ENCODE assay signal across 17 cellular contexts in genomic region chr14:99125113-99125512, GRCh38.
DNase-seq lines count a peak whose midpoint lies in the region; ATAC-seq and TF ChIP-seq lines count a peak whose summit lies in the region.
"Had no signal": no experiment of that assay in that cellular context is flagged by ENCODE, and none has a peak within 500 bp of the region (broad histone marks: within the 10 kb centered on the region; RNA-seq: fewer than 3 reads in every experiment).

No MANE protein-coding gene starts in this region.

- no peak for ATAC-seq in activated CD8-positive, alpha-beta memory T cell treated with anti-CD3 and anti-CD28 coated beads, Interleukin-2, amount 10 ng/mL, durations not matched to agents 7 days and 5 days
- no peak for ATAC-seq in lung (ENCODE audit: insufficient read depth, low FRiP score)
- no peak for ATAC-seq in GM23338
- ATAC-seq in GM18868 (IDR thresholded peaks at IDR 0.05; ENCODE audit: unreplicated experiment), result no peak
- ATAC-seq: PC-3 had no signal

- 85 to 89% methylated on average over 10 of the region's 10 CpGs for WGBS in lung, 2 donors
- 74 to 77% methylated on average over 10 of the region's 10 CpGs for WGBS in thyroid gland, 2 donors

- TF ChIP-seq CTCF in lung (IDR thresholded peaks at IDR 0.05; ENCODE audit: control extremely low read depth, extremely low read depth), result no peak
- no peak for TF ChIP-seq CTCF in thyroid gland (IDR thresholded peaks at IDR 0.05)
- TF ChIP-seq CTCF in GM23338 (conservative IDR thresholded peaks at IDR 0.05; ENCODE audit: low read depth in 2 of 2), result no peak

- H3K79me2 ChIP-seq in GM23338 (replicated peaks; ENCODE audit: insufficient read depth), result no peaks in the 10 kb centered on the region

- no peak overlapping the region for H3K4me3 Mint-ChIP-seq in activated CD8-positive, alpha-beta memory T cell treated with anti-CD3 and anti-CD28 coated beads, Interleukin-2, amount 10 ng/mL, durations not matched to agents 7 days and 5 days
- no peak overlapping the region for H3K4me3 Mint-ChIP-seq in GM23338
- H3K4me3 Mint-ChIP-seq: HFFc6 had no signal

- H3K36me3 ChIP-seq in lung (ENCODE audit: control insufficient read depth in 2 of 2, insufficient read depth in 2 of 2, low read length in 2 of 2), result no peaks in the 10 kb centered on the region
- no peaks in the 10 kb centered on the region for H3K36me3 ChIP-seq in thyroid gland
- H3K36me3 ChIP-seq in GM23338 (ENCODE audit: insufficient read depth), result no peaks in the 10 kb centered on the region

- H3K4me1 Mint-ChIP-seq in activated CD8-positive, alpha-beta memory T cell treated with anti-CD3 and anti-CD28 coated beads, Interleukin-2, amount 10 ng/mL, durations not matched to agents 7 days and 5 days, result peaks cover 10% of the 10 kb centered on the region
- H3K4me1 Mint-ChIP-seq in GM23338, result peaks cover 17% of the 10 kb centered on the region

- no peaks in the 10 kb centered on the region for H3K9me3 Mint-ChIP-seq in activated CD8-positive, alpha-beta memory T cell treated with anti-CD3 and anti-CD28 coated beads, Interleukin-2, amount 10 ng/mL, durations not matched to agents 7 days and 5 days (ENCODE audit: low read depth)
- H3K9me3 Mint-ChIP-seq in GM23338, result no peaks in the 10 kb centered on the region

- H3K27me3 Mint-ChIP-seq in activated CD8-positive, alpha-beta memory T cell treated with anti-CD3 and anti-CD28 coated beads, Interleukin-2, amount 10 ng/mL, durations not matched to agents 7 days and 5 days, result no peaks in the 10 kb centered on the region
- H3K27me3 Mint-ChIP-seq in GM23338 (ENCODE audit: insufficient read depth, low read depth, poor library complexity), result peaks cover 5% of the 10 kb centered on the region

- H3K9me2 ChIP-seq in GM23338 (ENCODE audit: insufficient read depth), result no peaks in the 10 kb centered on the region

- no peak overlapping the region for H3K4me2 ChIP-seq in GM23338

- H3K9me3 ChIP-seq in lung (ENCODE audit: control insufficient read depth in 2 of 2, insufficient read depth in 1 of 2, low read length in 1 of 2) (no peaks in the 10 kb centered on the region), thyroid gland (no peaks in the 10 kb centered on the region)

- no peak for TF ChIP-seq POLR2A in thyroid gland (IDR thresholded peaks at IDR 0.05)

- no peak overlapping the region for H3K4me3 ChIP-seq in lung
- H3K4me3 ChIP-seq in thyroid gland (replicated peaks in 1 of 3), result no peak overlapping the region
- no peak overlapping the region for H3K4me3 ChIP-seq in GM23338

- H3F3A ChIP-seq in GM23338 (replicated peaks; ENCODE audit: low read depth), result no peaks in the 10 kb centered on the region

- no peaks in the 10 kb centered on the region for H3K36me3 Mint-ChIP-seq in activated CD8-positive, alpha-beta memory T cell treated with anti-CD3 and anti-CD28 coated beads, Interleukin-2, amount 10 ng/mL, durations not matched to agents 7 days and 5 days
- no peaks in the 10 kb centered on the region for H3K36me3 Mint-ChIP-seq in GM23338 (ENCODE audit: low read depth)

- no peaks in the 10 kb centered on the region for H3K27me3 ChIP-seq in lung (ENCODE audit: control insufficient read depth, insufficient read depth)
- H3K27me3 ChIP-seq in thyroid gland, result no peaks in the 10 kb centered on the region
- no peaks in the 10 kb centered on the region for H3K27me3 ChIP-seq in GM23338 (ENCODE audit: insufficient read depth)

- no peak overlapping the region for H3K27ac Mint-ChIP-seq in activated CD8-positive, alpha-beta memory T cell treated with anti-CD3 and anti-CD28 coated beads, Interleukin-2, amount 10 ng/mL, durations not matched to agents 7 days and 5 days
- H3K27ac Mint-ChIP-seq in GM23338, result no peak overlapping the region
- H3K27ac Mint-ChIP-seq: HFFc6 had no signal

- no peak overlapping the region for H2AFZ ChIP-seq in GM23338

- H3K27ac ChIP-seq in lung (ENCODE audit: low read depth in 1 of 2, low read length in 1 of 2) (no peak overlapping the region), thyroid gland (no peak overlapping the region), GM23338 (ENCODE audit: low read depth) (no peak overlapping the region)
- H3K27ac ChIP-seq: RWPE1 had no signal

- intact Hi-C loops in thyroid gland (cut with DNase I), result no loop called here

- DNase-seq in activated CD8-positive, alpha-beta memory T cell treated with anti-CD3 and anti-CD28 coated beads, Interleukin-2, amount 10 ng/mL, durations not matched to agents 7 days and 5 days, result peak; percentile 36
- DNase-seq in cerebellum (ENCODE audit: low spot score), result peak; percentile 56
- DNase-seq in lung (ENCODE audit: low spot score), result peak; percentile 18
- peak; percentile 27 to 34 for DNase-seq in thyroid gland
- DNase-seq in GM23338 (ENCODE audit: low spot score), result no peak
- DNase-seq in RPMI8226, result no peak
- DNase-seq: HFFc6, KG1, MV-4-11, NCI-H1694 treated with DMSO at 0.1 percent for 48 hours, NCI-H2227 treated with DMSO at 0.1 percent for 48 hours, NCI-H524, NCI-H82, PC-3, SIG-M5 had no signal

- peaks cover 0 to 1% of the 10 kb centered on the region in 2 donors for H3K4me1 ChIP-seq in lung (ENCODE audit: control insufficient read depth in 2 of 2, insufficient read depth in 2 of 2, low read length in 2 of 2)
- H3K4me1 ChIP-seq in thyroid gland, result peaks cover 5 to 27% of the 10 kb centered on the region in 2 donors
- H3K4me1 ChIP-seq in GM23338 (ENCODE audit: insufficient read depth), result 0 out of 2 replicates have a peak, but pooled peaks cover 2% of the 10 kb centered on the region

- no peaks in the 10 kb centered on the region for H4K20me1 ChIP-seq in GM23338 (replicated peaks; ENCODE audit: insufficient read depth)

- CTCF ChIA-PET in activated CD8-positive, alpha-beta memory T cell treated with anti-CD3 and anti-CD28 coated beads, Interleukin-2, amount 10 ng/mL, durations not matched to agents 7 days and 5 days (lab: Charles Lee), result no interaction called here

TF ChIP-seq in GM23338, 12 proteins besides CTCF, POLR2A, EP300 and RAD21 (continues in another document):
- TF ChIP-seq, protein P1, sequence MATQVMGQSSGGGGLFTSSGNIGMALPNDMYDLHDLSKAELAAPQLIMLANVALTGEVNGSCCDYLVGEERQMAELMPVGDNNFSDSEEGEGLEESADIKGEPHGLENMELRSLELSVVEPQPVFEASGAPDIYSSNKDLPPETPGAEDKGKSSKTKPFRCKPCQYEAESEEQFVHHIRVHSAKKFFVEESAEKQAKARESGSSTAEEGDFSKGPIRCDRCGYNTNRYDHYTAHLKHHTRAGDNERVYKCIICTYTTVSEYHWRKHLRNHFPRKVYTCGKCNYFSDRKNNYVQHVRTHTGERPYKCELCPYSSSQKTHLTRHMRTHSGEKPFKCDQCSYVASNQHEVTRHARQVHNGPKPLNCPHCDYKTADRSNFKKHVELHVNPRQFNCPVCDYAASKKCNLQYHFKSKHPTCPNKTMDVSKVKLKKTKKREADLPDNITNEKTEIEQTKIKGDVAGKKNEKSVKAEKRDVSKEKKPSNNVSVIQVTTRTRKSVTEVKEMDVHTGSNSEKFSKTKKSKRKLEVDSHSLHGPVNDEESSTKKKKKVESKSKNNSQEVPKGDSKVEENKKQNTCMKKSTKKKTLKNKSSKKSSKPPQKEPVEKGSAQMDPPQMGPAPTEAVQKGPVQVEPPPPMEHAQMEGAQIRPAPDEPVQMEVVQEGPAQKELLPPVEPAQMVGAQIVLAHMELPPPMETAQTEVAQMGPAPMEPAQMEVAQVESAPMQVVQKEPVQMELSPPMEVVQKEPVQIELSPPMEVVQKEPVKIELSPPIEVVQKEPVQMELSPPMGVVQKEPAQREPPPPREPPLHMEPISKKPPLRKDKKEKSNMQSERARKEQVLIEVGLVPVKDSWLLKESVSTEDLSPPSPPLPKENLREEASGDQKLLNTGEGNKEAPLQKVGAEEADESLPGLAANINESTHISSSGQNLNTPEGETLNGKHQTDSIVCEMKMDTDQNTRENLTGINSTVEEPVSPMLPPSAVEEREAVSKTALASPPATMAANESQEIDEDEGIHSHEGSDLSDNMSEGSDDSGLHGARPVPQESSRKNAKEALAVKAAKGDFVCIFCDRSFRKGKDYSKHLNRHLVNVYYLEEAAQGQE (IDR thresholded peaks at IDR 0.05; ENCODE audit: unreplicated experiment), result no peak
- TF ChIP-seq STAT1 (IDR thresholded peaks at IDR 0.05; ENCODE audit: unreplicated experiment) (no peak), POLR2AphosphoS5 (IDR thresholded peaks at IDR 0.05; ENCODE audit: low read depth) (no peak)

Comparison
In these comparisons a context has a peak if more than half of its experiments do, and no peak if none do; other contexts are left out.
1. DNase-seq: peak in activated CD8-positive, alpha-beta memory T cell treated with anti-CD3 and anti-CD28 coated beads, Interleukin-2, amount 10 ng/mL, durations not matched to agents 7 days and 5 days (single experiment), cerebellum (single experiment), lung (single experiment) and thyroid gland (2 of 2); none in GM23338 (single experiment) and RPMI8226 (single experiment).